ENCODE assay signal across 8 cellular contexts in genomic region chr14:24674204-24674970, GRCh38. TPM values are rescaled to one million over a fixed set of nuclear protein-coding genes. Genes with fewer than 3 reads are reported as not detected.
DNase-seq lines count a peak whose midpoint lies in the region; ATAC-seq and FAIRE-seq lines count a peak whose summit lies in the region.

No MANE protein-coding gene starts in this region.

- H3K36me3 ChIP-seq in neuronal stem cell (replicated peaks in 1 of 2; ENCODE audit: control insufficient read depth in 2 of 2, insufficient read depth in 2 of 2, low read length in 2 of 2), result no peaks in the 10 kb centered on the region

- no peak overlapping the region for H2BK15ac ChIP-seq in neuronal stem cell (ENCODE audit: low read length)

- H3K36me3 Mint-ChIP-seq in activated naive CD4-positive, alpha-beta T cell treated with anti-CD3 and anti-CD28 coated beads, Interleukin-2, amount 50 U/mL, for 24 hours, result peaks cover 2% of the 10 kb centered on the region

- H2AK5ac ChIP-seq in neuronal stem cell (ENCODE audit: low read depth, low read length), result no peak overlapping the region

- no peak overlapping the region for H3K4ac ChIP-seq in neuronal stem cell (ENCODE audit: low read length)

- no peak overlapping the region for H3K18ac ChIP-seq in neuronal stem cell (ENCODE audit: low read length)

- H3K27ac Mint-ChIP-seq in activated naive CD4-positive, alpha-beta T cell treated with anti-CD3 and anti-CD28 coated beads, Interleukin-2, amount 50 U/mL, for 24 hours, result peak overlapping the region; percentile 98

- no peaks in the 10 kb centered on the region for H3K27me3 Mint-ChIP-seq in activated naive CD4-positive, alpha-beta T cell treated with anti-CD3 and anti-CD28 coated beads, Interleukin-2, amount 50 U/mL, for 24 hours

- ATAC-seq in GM21360 (IDR thresholded peaks at IDR 0.05; ENCODE audit: unreplicated experiment) (peak; percentile 43), HG03565 (IDR thresholded peaks at IDR 0.05; ENCODE audit: unreplicated experiment) (peak; percentile 58)

- H3K9ac ChIP-seq in neuronal stem cell (ENCODE audit: low read depth, low read length, poor library complexity), result no peak overlapping the region

- no CpG with 5 or more reads among the region's 5 CpGs for WGBS in neuronal stem cell (ENCODE audit: extremely low coverage in 2 of 2, insufficient read length in 2 of 2, insufficient replicate concordance in 1 of 2), 2 donors

- no peaks in the 10 kb centered on the region for H3K9me3 ChIP-seq in neuronal stem cell (replicated peaks in 1 of 2; ENCODE audit: control insufficient read depth in 2 of 2, insufficient read depth in 1 of 2, low read depth in 1 of 2, low read length in 2 of 2)

- H2BK5ac ChIP-seq in neuronal stem cell (ENCODE audit: low read length), result no peak overlapping the region

- H3K9me3 Mint-ChIP-seq in activated naive CD4-positive, alpha-beta T cell treated with anti-CD3 and anti-CD28 coated beads, Interleukin-2, amount 50 U/mL, for 24 hours, result no peaks in the 10 kb centered on the region

- no peaks in the 10 kb centered on the region for H3K4me1 ChIP-seq in neuronal stem cell (ENCODE audit: control insufficient read depth in 2 of 2, insufficient read depth in 1 of 2, low read depth in 1 of 2, low read length in 2 of 2)

- H2AFZ ChIP-seq in neuronal stem cell (ENCODE audit: low read length), result no peak overlapping the region

- H3K27ac ChIP-seq in neuronal stem cell (replicated peaks; ENCODE audit: low read length), result no peak overlapping the region

- H4K91ac ChIP-seq in neuronal stem cell (ENCODE audit: low read depth, low read length, poor library complexity), result no peak overlapping the region

- H2BK12ac ChIP-seq in neuronal stem cell (ENCODE audit: low read length), result no peak overlapping the region

- no peak overlapping the region for H3K4me2 ChIP-seq in neuronal stem cell (ENCODE audit: insufficient read depth, low read length, poor library complexity, severe bottlenecking)

- H2BK120ac ChIP-seq in neuronal stem cell (ENCODE audit: low read depth, low read length), result no peak overlapping the region

- no peak overlapping the region for H3K4me3 ChIP-seq in neuronal stem cell (ENCODE audit: low read length in 2 of 2)

- H4K8ac ChIP-seq in neuronal stem cell (ENCODE audit: low read depth, low read length), result no peak overlapping the region

- no peaks in the 10 kb centered on the region for H3K79me1 ChIP-seq in neuronal stem cell (ENCODE audit: low read depth, low read length)

- H3K27me3 ChIP-seq in neuronal stem cell (ENCODE audit: control insufficient read depth in 3 of 3, insufficient read depth in 3 of 3, low read depth in 1 of 3, low read length in 3 of 3), result peaks cover 0 to 6% (median 0%) of the 10 kb centered on the region in 3 experiments

- H3K14ac ChIP-seq in neuronal stem cell (ENCODE audit: low read length), result no peak overlapping the region

- DNase-seq in EH (ENCODE audit: low read depth), result peak; percentile 0
- no peak for DNase-seq in KG1 (lab: John Stamatoyannopoulos, UW)
- DNase-seq in frontal cortex (ENCODE audit: low spot score in 2 of 2), result no peak
- DNase-seq in neuronal stem cell (ENCODE audit: low spot score), result no peak
- DNase-seq in hypothalamus (lab: John Stamatoyannopoulos, UW), result no peak

- H3K4me3 Mint-ChIP-seq in activated naive CD4-positive, alpha-beta T cell treated with anti-CD3 and anti-CD28 coated beads, Interleukin-2, amount 50 U/mL, for 24 hours, result peak overlapping the region; percentile 83

- H3K4me1 Mint-ChIP-seq in activated naive CD4-positive, alpha-beta T cell treated with anti-CD3 and anti-CD28 coated beads, Interleukin-2, amount 50 U/mL, for 24 hours, result peaks cover 82% of the 10 kb centered on the region

- no peak for FAIRE-seq in frontal cortex (lab: Jason Lieb, UNC)

- no peak overlapping the region for H3K23ac ChIP-seq in neuronal stem cell (ENCODE audit: low read depth, low read length, poor library complexity)

RNA-seq across cellular contexts. Expression of gene GZMB, which starts 40.4 kb away (rescaled TPM):
- not detected for total RNA-seq in frontal cortex
- not detected for polyA plus RNA-seq in neuronal stem cell (2013, experiment 1 of 2)
- polyA plus RNA-seq in neuronal stem cell (2013, experiment 2 of 2), result not detected
